7 cellular contexts compared by ENCODE assay signal in genomic region chr11:33159378-33159867, GRCh38. TPM values are rescaled to one million over a fixed set of nuclear protein-coding genes. Genes with fewer than 3 reads are reported as not detected.
DNase-seq lines count a peak whose midpoint lies in the region; ATAC-seq and TF ChIP-seq lines count a peak whose summit lies in the region.
"Not testable (repeated sequence)": the region's sequence is repeated elsewhere in the genome, so short reads cannot be mapped to it uniquely, and the experiment has no call there.

No MANE protein-coding gene starts in this region.

- peak overlapping the region; percentile 100 for H3K27ac Mint-ChIP-seq in Caco-2 (ENCODE audit: unreplicated experiment)
- peak overlapping the region in 1 of 3 donors; percentile 89 for H3K27ac Mint-ChIP-seq in IgD-negative memory B cell
- H3K27ac Mint-ChIP-seq in neural progenitor cell: not testable (repeated sequence)

- peaks cover 83% of the 10 kb centered on the region for H3K79me2 ChIP-seq in neural progenitor cell (ENCODE audit: low read depth)

- H3K4me1 Mint-ChIP-seq in Caco-2 (ENCODE audit: low read depth, unreplicated experiment) (peaks cover 16% of the 10 kb centered on the region), IgD-negative memory B cell (peaks cover 35 to 58% (median 47%) of the 10 kb centered on the region in 3 donors), neural progenitor cell (peaks cover 28% of the 10 kb centered on the region)
- peaks cover 53% of the 10 kb centered on the region for H3K4me1 Mint-ChIP-seq in activated T-cell treated with anti-CD3 and anti-CD28 coated beads, Interleukin-2, amount 50 U/mL, for 4 hours (ENCODE audit: low read depth)

- H3K27me3 Mint-ChIP-seq in Caco-2 (ENCODE audit: insufficient read depth, unreplicated experiment); IgD-negative memory B cell; activated T-cell treated with anti-CD3 and anti-CD28 coated beads, Interleukin-2, amount 50 U/mL, for 4 hours (ENCODE audit: low read depth); neural progenitor cell (ENCODE audit: insufficient read depth, low read depth): not testable (repeated sequence)

- not testable (repeated sequence) for H2AFZ ChIP-seq in neural progenitor cell (replicated peaks)

- H3K9me3 ChIP-seq in Caco-2; iPS-15b (ENCODE audit: control insufficient read depth, insufficient read depth, low read length); neural progenitor cell (ENCODE audit: low read depth): not testable (repeated sequence)

- H3K4me1 ChIP-seq in Caco-2 (peaks cover 26% of the 10 kb centered on the region), iPS-15b (ENCODE audit: control insufficient read depth, insufficient read depth, low read length) (peaks cover 12% of the 10 kb centered on the region), neural progenitor cell (peaks cover 16% of the 10 kb centered on the region)

- peak overlapping the region; percentile 80 for H3K4me2 ChIP-seq in neural progenitor cell

- not testable (repeated sequence) for ATAC-seq in activated T-cell treated with anti-CD3 and anti-CD28 coated beads, Interleukin-2, amount 50 U/mL, for 4 hours

- DNase-seq in Caco-2: peak in 1 of 2 experiments; percentile 19
- peak; percentile 62 for DNase-seq in RKO (ENCODE audit: low spot score)
- DNase-seq in activated T-cell treated with anti-CD3 and anti-CD28 coated beads, Interleukin-2, amount 50 U/mL, for 4 hours; dorsolateral prefrontal cortex: not testable (repeated sequence)
- DNase-seq in neural progenitor cell (ENCODE audit: low spot score): peak; percentile 15

- H3K36me3 ChIP-seq in Caco-2 (ENCODE audit: control insufficient read depth, insufficient read depth, low read length); iPS-15b (ENCODE audit: control insufficient read depth, insufficient read depth, low read length): not testable (repeated sequence)
- H3K36me3 ChIP-seq in neural progenitor cell: peaks cover 12% of the 10 kb centered on the region

- not testable (repeated sequence) for BruUV-seq in Caco-2 (replicated peaks; lab: Mats Ljungman, UMichigan)

- POLR2A ChIA-PET in Caco-2 (lab: Charles Lee): interaction anchor here (0.6 kb wide), 1 partner anchor 23 kb away, joined by 3 read pairs; no protein-coding TSS in a partner anchor

- not testable (repeated sequence) for H3K9me3 Mint-ChIP-seq in Caco-2 (ENCODE audit: unreplicated experiment); IgD-negative memory B cell; activated T-cell treated with anti-CD3 and anti-CD28 coated beads, Interleukin-2, amount 50 U/mL, for 4 hours
- peaks cover 45% of the 10 kb centered on the region for H3K9me3 Mint-ChIP-seq in neural progenitor cell

- H3K36me3 Mint-ChIP-seq in Caco-2 (ENCODE audit: insufficient read depth, unreplicated experiment): peaks cover 64% of the 10 kb centered on the region
- H3K36me3 Mint-ChIP-seq in IgD-negative memory B cell: peaks cover 11% of the 10 kb centered on the region
- H3K36me3 Mint-ChIP-seq in activated T-cell treated with anti-CD3 and anti-CD28 coated beads, Interleukin-2, amount 50 U/mL, for 4 hours (ENCODE audit: insufficient read depth): peaks cover 24% of the 10 kb centered on the region
- H3K36me3 Mint-ChIP-seq in neural progenitor cell: peaks cover 50% of the 10 kb centered on the region

- peaks cover 57% of the 10 kb centered on the region for H4K20me1 ChIP-seq in neural progenitor cell (ENCODE audit: low read depth)

- peaks cover 12% of the 10 kb centered on the region for H3F3A ChIP-seq in neural progenitor cell (ENCODE audit: low read depth)

- intact Hi-C loops in Caco-2 (cut with micrococcal nuclease; ENCODE audit: unreplicated experiment); dorsolateral prefrontal cortex (cut with DNase I): not testable (repeated sequence)

- H3K27ac ChIP-seq in dorsolateral prefrontal cortex, neural progenitor cell: not testable (repeated sequence)

- H3K4me3 ChIP-seq in Caco-2 (ENCODE audit: low read depth, low read length) (peak overlapping the region; percentile 79), dorsolateral prefrontal cortex (peak overlapping the region in 46 of 59 donors; percentile 63 to 97 (median 86)), iPS-15b (ENCODE audit: low read depth, low read length) (peak overlapping the region; percentile 95), neural progenitor cell (peak overlapping the region; percentile 89)

- CTCF ChIA-PET in Caco-2 (lab: Charles Lee): not testable (repeated sequence)

- not testable (repeated sequence) for TF ChIP-seq CTCF in Caco-2 (IDR thresholded peaks at IDR 0.05; ENCODE audit: insufficient read depth in 1 of 2, low read depth in 1 of 2, low read length in 1 of 2, severe bottlenecking in 1 of 2, unreplicated experiment in 1 of 2); dorsolateral prefrontal cortex (IDR thresholded peaks at IDR 0.05 in 54 of 56, conservative IDR thresholded peaks at IDR 0.05 in 2 of 56; ENCODE audit: low read depth in 1 of 56, partially characterized antibody in 56 of 56); neural progenitor cell (IDR thresholded peaks at IDR 0.05)

- H3K4me3 Mint-ChIP-seq in Caco-2 (ENCODE audit: unreplicated experiment) (peak overlapping the region; percentile 100), IgD-negative memory B cell (peak overlapping the region; percentile 98 to 100 (median 99)), neural progenitor cell (peak overlapping the region; percentile 100)
- peak overlapping the region; percentile 99 for H3K4me3 Mint-ChIP-seq in activated T-cell treated with anti-CD3 and anti-CD28 coated beads, Interleukin-2, amount 50 U/mL, for 4 hours

- H3K9ac ChIP-seq in iPS-15b (ENCODE audit: low read depth, low read length): not testable (repeated sequence)
- peak overlapping the region; percentile 85 for H3K9ac ChIP-seq in neural progenitor cell

- not testable (repeated sequence) for H3K27me3 ChIP-seq in Caco-2 (replicated peaks; ENCODE audit: control insufficient read depth, insufficient read depth, low read length); dorsolateral prefrontal cortex; iPS-15b (ENCODE audit: control insufficient read depth, insufficient read depth, low read length); neural progenitor cell

RNA-seq across cellular contexts. Expression of gene CSTF3, which starts 1.9 kb away (rescaled TPM):
- total RNA-seq in Caco-2 (2022) (43.6 and 45.6 TPM in 2 replicates), dorsolateral prefrontal cortex (10 to 100 TPM; 20.9 to 50.5 (median 35.5) TPM), neural progenitor cell (ENCODE audit: low replicate concordance) (54.7 and 76.6 TPM in 2 replicates)
- 10.9 TPM for polyA plus RNA-seq in IgD-negative memory B cell
- total RNA-seq in activated T-cell treated with anti-CD3 and anti-CD28 coated beads, Interleukin-2, amount 50 U/mL, for 4 hours: 10 to 100 TPM; 27.3 to 29.6 (median 28.0) TPM
